ENCODE assay signal across 2 cellular contexts in the genomic region with DNA sequence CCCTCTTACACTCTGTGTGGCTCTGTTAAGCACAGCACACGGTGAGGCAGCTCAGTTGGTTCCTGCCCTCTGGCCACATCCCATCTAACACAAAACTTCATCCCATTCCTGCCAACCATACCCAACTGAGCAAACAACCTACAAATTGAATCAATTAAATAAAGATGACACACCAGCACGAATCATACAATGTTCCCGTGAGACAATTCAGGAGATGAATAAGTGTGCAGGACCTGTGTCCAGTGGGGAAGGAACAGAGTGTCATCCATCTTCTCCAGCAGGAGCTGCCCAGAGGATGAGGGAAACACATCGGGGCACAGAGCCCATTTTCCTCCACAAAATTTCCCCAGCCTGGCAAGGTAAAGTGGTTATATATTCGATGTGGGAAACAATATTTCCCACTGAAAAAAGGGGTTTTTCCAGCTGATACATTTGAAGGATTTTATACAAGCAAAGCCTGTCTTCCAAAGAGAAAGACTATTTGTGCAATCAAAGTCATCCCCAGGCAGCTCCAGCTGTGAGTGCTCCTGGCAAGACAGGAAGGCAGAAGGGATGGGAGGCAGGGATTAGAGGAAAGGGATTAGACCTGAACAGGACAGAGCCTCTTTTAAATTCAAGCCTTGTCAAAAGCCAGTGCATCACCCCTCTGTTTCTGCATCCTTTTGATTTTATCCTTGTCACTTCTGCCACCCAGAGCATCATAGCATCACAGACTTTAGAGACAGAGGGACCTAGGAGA.
TF ChIP-seq lines count a peak whose summit lies in the region.

No MANE protein-coding gene starts in this region.

TF ChIP-seq in WTC11, 78 proteins besides CTCF, POLR2A, EP300 and RAD21 (continued from another document):
- TF ChIP-seq ZNF263 (CRISPR knock-in tag; IDR thresholded peaks at IDR 0.05; ENCODE audit: low read depth), result 0 out of 2 replicates have a peak, but pooled peaks have one; percentile 26
TF ChIP-seq in WTC11: peak in this region for 1.

TF ChIP-seq in neural cell, 6 proteins besides CTCF, POLR2A, EP300 and RAD21 (continued from another document):
- TF ChIP-seq, protein P1, sequence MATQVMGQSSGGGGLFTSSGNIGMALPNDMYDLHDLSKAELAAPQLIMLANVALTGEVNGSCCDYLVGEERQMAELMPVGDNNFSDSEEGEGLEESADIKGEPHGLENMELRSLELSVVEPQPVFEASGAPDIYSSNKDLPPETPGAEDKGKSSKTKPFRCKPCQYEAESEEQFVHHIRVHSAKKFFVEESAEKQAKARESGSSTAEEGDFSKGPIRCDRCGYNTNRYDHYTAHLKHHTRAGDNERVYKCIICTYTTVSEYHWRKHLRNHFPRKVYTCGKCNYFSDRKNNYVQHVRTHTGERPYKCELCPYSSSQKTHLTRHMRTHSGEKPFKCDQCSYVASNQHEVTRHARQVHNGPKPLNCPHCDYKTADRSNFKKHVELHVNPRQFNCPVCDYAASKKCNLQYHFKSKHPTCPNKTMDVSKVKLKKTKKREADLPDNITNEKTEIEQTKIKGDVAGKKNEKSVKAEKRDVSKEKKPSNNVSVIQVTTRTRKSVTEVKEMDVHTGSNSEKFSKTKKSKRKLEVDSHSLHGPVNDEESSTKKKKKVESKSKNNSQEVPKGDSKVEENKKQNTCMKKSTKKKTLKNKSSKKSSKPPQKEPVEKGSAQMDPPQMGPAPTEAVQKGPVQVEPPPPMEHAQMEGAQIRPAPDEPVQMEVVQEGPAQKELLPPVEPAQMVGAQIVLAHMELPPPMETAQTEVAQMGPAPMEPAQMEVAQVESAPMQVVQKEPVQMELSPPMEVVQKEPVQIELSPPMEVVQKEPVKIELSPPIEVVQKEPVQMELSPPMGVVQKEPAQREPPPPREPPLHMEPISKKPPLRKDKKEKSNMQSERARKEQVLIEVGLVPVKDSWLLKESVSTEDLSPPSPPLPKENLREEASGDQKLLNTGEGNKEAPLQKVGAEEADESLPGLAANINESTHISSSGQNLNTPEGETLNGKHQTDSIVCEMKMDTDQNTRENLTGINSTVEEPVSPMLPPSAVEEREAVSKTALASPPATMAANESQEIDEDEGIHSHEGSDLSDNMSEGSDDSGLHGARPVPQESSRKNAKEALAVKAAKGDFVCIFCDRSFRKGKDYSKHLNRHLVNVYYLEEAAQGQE (IDR thresholded peaks at IDR 0.05; ENCODE audit: borderline replicate concordance), result peak; percentile 88
- no peak for TF ChIP-seq SMC3 (conservative IDR thresholded peaks at IDR 0.05; ENCODE audit: poor library complexity)
